Comparison of ENCODE assay signal across 13 cellular contexts in the genomic region with DNA sequence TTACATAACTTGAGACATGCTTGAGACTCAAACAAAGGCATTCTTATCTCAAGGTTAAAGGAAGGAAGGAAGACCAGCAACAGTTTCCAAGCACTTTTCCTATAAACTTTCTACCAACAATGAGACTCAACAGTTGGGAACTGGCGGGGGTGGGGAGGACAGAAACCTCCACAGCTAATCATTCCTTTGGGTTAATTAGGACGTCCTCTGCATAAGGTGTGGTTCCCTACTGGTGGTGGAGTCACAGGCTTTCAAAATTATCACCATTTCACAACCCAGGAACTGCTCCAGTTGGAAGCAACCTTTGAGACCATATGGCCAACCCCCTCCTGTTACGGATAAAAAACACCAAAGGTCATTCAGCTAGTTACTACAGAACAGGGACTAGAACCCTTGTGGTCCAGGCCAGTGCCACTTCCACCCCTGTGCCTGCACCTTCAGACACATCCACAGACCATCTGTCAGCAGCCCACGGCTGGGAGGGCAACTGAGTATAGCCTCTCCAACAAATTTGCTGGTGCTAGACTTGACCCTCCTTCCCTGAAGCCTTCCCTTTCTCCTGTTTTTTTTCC. TPM values are rescaled to one million over a fixed set of nuclear protein-coding genes. Genes with fewer than 3 reads are reported as not detected.
A peak's percentile ranks its signal among the peaks of the same experiment; 100 is the strongest.
DNase-seq lines count a peak whose midpoint lies in the region; ATAC-seq, FAIRE-seq and TF ChIP-seq lines count a peak whose summit lies in the region.
"Had no signal": no experiment of that assay in that cellular context is flagged by ENCODE, and none has a peak within 500 bp of the region (broad histone marks: within the 10 kb centered on the region; RNA-seq: fewer than 3 reads in every experiment).

No MANE protein-coding gene starts in this region.

- 5% methylated on average over 4 of the region's 4 CpGs for WGBS in HepG2 (ENCODE audit: low lambda C conversion rate)
- WGBS in stomach, 5 donors, result 41 to 58% (median 45%) methylated on average over 4 of the region's 4 CpGs

- H3K4me2 ChIP-seq in KMS-11 (peak overlapping the region; percentile 87; the same call in 1 of the 2 replicates), HepG2 (ENCODE audit: low read depth, low read length) (peak overlapping the region; percentile 92)

- BruUV-seq in HepG2 (replicated peaks; lab: Mats Ljungman, UMichigan), result no TSS peak

- H3K27ac ChIP-seq in KMS-11, result peak overlapping the region; percentile 80; the same call in 1 of the 2 replicates
- H3K27ac ChIP-seq in duodenal mucosa (ENCODE audit: low read depth, low read length), result peak overlapping the region; percentile 65
- peak overlapping the region; percentile 86 for H3K27ac ChIP-seq in HepG2 (ENCODE audit: extremely low read length, insufficient read depth, low read length)
- H3K27ac ChIP-seq in stomach, result peak overlapping the region; percentile 31 to 67 (median 62)

- peak; percentile 71 for FAIRE-seq in HepG2 (lab: Jason Lieb, UNC)

- H3K9me3 ChIP-seq in duodenal mucosa (ENCODE audit: control insufficient read depth in 1 of 2, low read length in 2 of 2) (peaks cover 3% of the 10 kb centered on the region in 2 donors), HepG2 (ENCODE audit: low read length) (peaks cover 15% of the 10 kb centered on the region), stomach (peaks cover under 1 to 7% (median 4%) of the 10 kb centered on the region in 4 donors)

- TF ChIP-seq EP300 in HepG2 (IDR thresholded peaks at IDR 0.05; ENCODE audit: low read depth in 2 of 2, low read length in 2 of 2) (peak in 1 of 2 experiments; percentile 88; a peak in 1 of 4 replicates), HepG2 (CRISPR knock-in tag; IDR thresholded peaks at IDR 0.05; ENCODE audit: borderline replicate concordance) (peak; percentile 66), stomach (IDR thresholded peaks at IDR 0.05) (no peak)

- TF ChIP-seq CTCF in KMS-11 (conservative IDR thresholded peaks at IDR 0.05; ENCODE audit: low read depth, low read length), result no peak
- peak; percentile 18; the same call in 1 of the 2 replicates for TF ChIP-seq CTCF in HepG2 (CRISPR knock-in tag; IDR thresholded peaks at IDR 0.05)
- no peak for TF ChIP-seq CTCF in stomach (IDR thresholded peaks at IDR 0.05)
- TF ChIP-seq CTCF in GM20000 (IDR thresholded peaks at IDR 0.05; ENCODE audit: extremely low read depth, missing control alignments), result no peak

- POLR2A ChIA-PET in HepG2 (lab: Yijun Ruan, JAX), result interaction anchor here (0.7 to 2.9 kb wide), 9 partner anchors 12 to 101 kb away, joined by 3 to 28 read pairs (median 5); partner anchors contain the start of gene ATL2

- H4K20me1 ChIP-seq in KMS-11 (ENCODE audit: insufficient read depth), result no peaks in the 10 kb centered on the region
- H4K20me1 ChIP-seq in HepG2 (ENCODE audit: insufficient read depth, low read length), result no peaks in the 10 kb centered on the region

- no peaks in the 10 kb centered on the region for H3K79me2 ChIP-seq in KMS-11 (ENCODE audit: insufficient read depth, low read depth)
- no peaks in the 10 kb centered on the region for H3K79me2 ChIP-seq in HepG2 (ENCODE audit: insufficient read depth, low read length)

- DNase-seq in HepG2 (ENCODE audit: low spot score) (peak; percentile 86), stomach (no peak), GM20000 (ENCODE audit: low spot score) (no peak), NCI-H187 treated with DMSO at 0.1 percent for 48 hours (lab: John Stamatoyannopoulos, UW) (no peak)
- DNase-seq: GDM1; NCI-H1436; SHP77; stimulated activated CD4-positive, alpha-beta T cell treated with anti-CD3 and anti-CD28 coated beads, Interleukin-15, amount 100 ng/mL, for 24 hours had no signal

- H3K36me3 ChIP-seq in KMS-11 (ENCODE audit: insufficient read depth) (no peaks in the 10 kb centered on the region), duodenal mucosa (ENCODE audit: control insufficient read depth in 1 of 2, insufficient read depth in 2 of 2, low read length in 2 of 2) (no peaks in the 10 kb centered on the region), HepG2 (replicated peaks in 1 of 2; ENCODE audit: control insufficient read depth in 1 of 2, insufficient read depth in 2 of 2, low read length in 2 of 2) (no peaks in the 10 kb centered on the region), stomach (no peaks in the 10 kb centered on the region)
- H3K36me3 ChIP-seq: ascending aorta had no signal

- H2AFZ ChIP-seq in KMS-11 (ENCODE audit: low read depth) (peak overlapping the region; percentile 7; the same call in 1 of the 2 replicates), HepG2 (ENCODE audit: low read length) (peak overlapping the region; percentile 0)

- no peak overlapping the region for H3K9ac ChIP-seq in KMS-11
- H3K9ac ChIP-seq in duodenal mucosa (ENCODE audit: low read depth in 1 of 2, low read length in 2 of 2), result no peak overlapping the region
- peak overlapping the region; percentile 62 for H3K9ac ChIP-seq in HepG2 (ENCODE audit: insufficient read depth, low read depth, low read length)

- H3K27me3 ChIP-seq in KMS-11 (ENCODE audit: insufficient read depth, low read depth) (no peaks in the 10 kb centered on the region), duodenal mucosa (ENCODE audit: control insufficient read depth in 1 of 2, insufficient read depth in 2 of 2, low read length in 2 of 2) (no peaks in the 10 kb centered on the region), HepG2 (ENCODE audit: control insufficient read depth in 1 of 2, insufficient read depth in 2 of 2, low read length in 2 of 2) (no peaks in the 10 kb centered on the region), stomach (no peaks in the 10 kb centered on the region)
- H3K27me3 ChIP-seq: ascending aorta had no signal

- in situ Hi-C loops in HepG2 (cut with HindIII; ENCODE audit: extremely low pct_ligation_motif_present, low pct_unique_long_range_greater_than_20kb), result no loop called here

- ATAC-seq in HepG2 (peak; percentile 84), HG02981 (IDR thresholded peaks at IDR 0.05; ENCODE audit: unreplicated experiment) (no peak), HG03280 (IDR thresholded peaks at IDR 0.05; ENCODE audit: unreplicated experiment) (no peak)

- no peak for TF ChIP-seq RAD21 in HepG2 (CRISPR knock-in tag; IDR thresholded peaks at IDR 0.05)

- intact Hi-C loops in HepG2 (cut with micrococcal nuclease; ENCODE audit: unreplicated experiment), result loop anchor here (2.0 kb wide), 1 partner anchor 26 kb away; no protein-coding TSS in a partner anchor
- intact Hi-C loops in stomach (cut with DNase I; ENCODE audit: low total_unique reads), result no loop called here

- H3K4me3 ChIP-seq in KMS-11 (IDR thresholded peaks at IDR 0.05; ENCODE audit: insufficient read depth, low read depth, low read length) (no peak overlapping the region), duodenal mucosa (ENCODE audit: low read depth in 1 of 2, low read length in 2 of 2) (peak overlapping the region in 1 of 2 donors; percentile 16), HepG2 (replicated peaks in 1 of 3; ENCODE audit: insufficient read depth in 1 of 3, low read depth in 2 of 3, low read length in 3 of 3) (peak overlapping the region; percentile 49 to 56 (median 51)), stomach (no peak overlapping the region)
- H3K4me3 ChIP-seq: ascending aorta had no signal

- H3K4me1 ChIP-seq in KMS-11 (ENCODE audit: low read depth, poor library complexity, severe bottlenecking) (peaks cover 57% of the 10 kb centered on the region), duodenal mucosa (ENCODE audit: control insufficient read depth in 1 of 2, insufficient read depth in 2 of 2, low read length in 2 of 2) (peaks cover 23 to 24% of the 10 kb centered on the region in 2 donors), HepG2 (ENCODE audit: insufficient read depth, low read length) (peaks cover 55% of the 10 kb centered on the region), stomach (peaks cover 6 to 42% (median 26%) of the 10 kb centered on the region in 4 donors)

- TF ChIP-seq POLR2A in HepG2 (IDR thresholded peaks at IDR 0.05; ENCODE audit: insufficient read depth in 1 of 2, low read depth in 2 of 2, low read length in 2 of 2) (peak in 1 of 2 experiments; percentile 58; a peak in 2 of 4 replicates), stomach (IDR thresholded peaks at IDR 0.05) (no peak)

- CTCF ChIA-PET in HepG2 (lab: Yijun Ruan, JAX; ENCODE audit: low intra/inter-chr PET ratio, low total read pairs), result no interaction called here

TF ChIP-seq in HepG2, 621 proteins besides CTCF, POLR2A, EP300 and RAD21 (continues in another document):
- TF ChIP-seq ZNF232 (CRISPR knock-in tag; IDR thresholded peaks at IDR 0.05; ENCODE audit: borderline replicate concordance) (peak; percentile 39; the same call in 1 of the 2 replicates), SP4 (CRISPR knock-in tag; IDR thresholded peaks at IDR 0.05) (peak; percentile 9; the same call in 1 of the 2 replicates), ASH2L (IDR thresholded peaks at IDR 0.05; ENCODE audit: insufficient read length, low read depth, low read length) (peak; percentile 85), POLR2AphosphoS5 (IDR thresholded peaks at IDR 0.05; ENCODE audit: low read depth, low read length) (0 out of 2 replicates have a peak, but pooled peaks have one; percentile 31)

RNA-seq across cellular contexts. Expression of gene ATL2, which starts 30.1 kb away (rescaled TPM):
- 110 and 119 TPM in 2 replicates for total RNA-seq in HepG2 (2016; rRNA removed; fragmentation: Illumina TruSeq; extraction: Trizol)
- 27.7 and 31.0 TPM in 2 replicates for total RNA-seq in HepG2 (2016; cell fraction: cytosol; rRNA removed; fragmentation: Illumina TruSeq; extraction: Trizol; ENCODE audit: low read depth)
- 103 and 118 TPM in 2 replicates for total RNA-seq in HepG2 (2016; cell fraction: insoluble cytoplasmic fraction; rRNA removed; fragmentation: Illumina TruSeq; extraction: Trizol)
- 27.3 and 34.4 TPM in 2 replicates for total RNA-seq in HepG2 (2016; cell fraction: membrane; rRNA removed; fragmentation: Illumina TruSeq; extraction: Trizol)
- total RNA-seq in HepG2 (2016; cell fraction: nucleus; rRNA removed; fragmentation: Illumina TruSeq; extraction: Trizol), result 180 and 190 TPM in 2 replicates
- 38.7 and 56.5 TPM in 2 replicates for polyA plus RNA-seq in HepG2 (2011; rRNA removed)
- 38.9 and 55.1 TPM in 2 replicates for polyA plus RNA-seq in HepG2 (2011; cell fraction: cytosol; rRNA removed)
- 187 and 191 TPM in 2 replicates for polyA plus RNA-seq in HepG2 (2011; cell fraction: nucleus; rRNA removed)
- polyA plus RNA-seq in HepG2 (2012), result 70.4 and 80.6 TPM in 2 replicates
- 4.2 and 4.6 TPM in 2 replicates for polyA plus RNA-seq in HepG2 (2016; cell fraction: cytosol; fragmentation: Illumina TruSeq; extraction: Trizol; ENCODE audit: low read depth)
- 56.7 and 61.4 TPM in 2 replicates for polyA plus RNA-seq in HepG2 (2016; cell fraction: insoluble cytoplasmic fraction; fragmentation: Illumina TruSeq; extraction: Trizol; ENCODE audit: low read depth)
- 9.8 and 13.3 TPM in 2 replicates for polyA plus RNA-seq in HepG2 (2016; cell fraction: membrane; fragmentation: Illumina TruSeq; extraction: Trizol; ENCODE audit: low read depth)
- 166 and 178 TPM in 2 replicates for polyA plus RNA-seq in HepG2 (2016; cell fraction: nucleus; fragmentation: Illumina TruSeq; extraction: Trizol; ENCODE audit: insufficient read depth, low read depth)
- 27.4 and 51.2 TPM in 2 replicates for polyA minus RNA-seq in HepG2 (2011; rRNA and poly(A)+ RNA removed; ENCODE audit: low replicate concordance)
- polyA minus RNA-seq in HepG2 (2011; cell fraction: cytosol; rRNA and poly(A)+ RNA removed), result 39.4 and 47.8 TPM in 2 replicates
- polyA minus RNA-seq in HepG2 (2011; cell fraction: nucleus; rRNA and poly(A)+ RNA removed), result 212 and 269 TPM in 2 replicates
- total RNA-seq in stomach, result 100 to 1,000 TPM in 3 of 5 donors, 10 to 100 TPM in 2; 52.7 to 462 (median 102) TPM
- polyA plus RNA-seq in stomach, result 10 to 100 TPM in 1 of 3 donors, 1 to 10 TPM in 2; 8.4 to 42.0 (median 8.9) TPM

Comparison
In these comparisons a context has a peak if more than half of its experiments do, and no peak if none do; other contexts are left out.
1. H3K4me3 ChIP-seq: peak in HepG2 (3 of 3); none in KMS-11 (single experiment) and stomach (0 of 4).
2. Peak in every context shown above with its lines, with median percentiles within 50 percentile points of each other: H3K27ac ChIP-seq.